Comparison of ENCODE assay signal across 8 cellular contexts in the genomic region with DNA sequence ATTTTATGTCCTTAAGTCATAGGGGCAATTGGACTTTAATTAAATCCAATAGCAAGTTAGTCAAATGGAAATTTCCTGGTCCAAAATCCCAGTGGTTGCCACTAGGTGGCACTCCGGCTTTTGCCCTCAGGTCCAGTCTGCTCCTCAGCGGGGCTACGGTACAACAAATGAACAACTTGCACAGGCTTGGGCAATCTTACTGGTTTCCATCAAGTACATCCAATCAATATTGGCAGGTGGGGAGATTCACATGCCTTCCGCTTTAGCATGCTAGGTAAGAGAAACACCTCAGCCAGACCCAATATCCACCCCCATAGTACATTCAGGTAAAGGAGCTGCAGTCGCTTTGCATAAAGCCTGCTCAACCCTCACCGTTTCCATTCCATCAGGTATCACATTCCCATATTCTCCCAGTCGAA. TPM values are rescaled to one million over a fixed set of nuclear protein-coding genes. Genes with fewer than 3 reads are reported as not detected.
DNase-seq lines count a peak whose midpoint lies in the region; ATAC-seq, FAIRE-seq and TF ChIP-seq lines count a peak whose summit lies in the region.

No MANE protein-coding gene starts in this region.

- H3K27me3 Mint-ChIP-seq in activated B cell treated with CpG ODN at 0.5 μM for 24 hours, result no peaks in the 10 kb centered on the region

- peaks cover 2% of the 10 kb centered on the region for H3K36me3 Mint-ChIP-seq in activated B cell treated with CpG ODN at 0.5 μM for 24 hours (ENCODE audit: low read depth)

- H3K4me3 ChIP-seq in cardiac fibroblast (replicated peaks in 1 of 2; ENCODE audit: low read depth in 2 of 2, low read length in 2 of 2), result no peak overlapping the region

- intact Hi-C loops in activated B cell treated with CpG ODN at 0.5 μM for 24 hours (cut with micrococcal nuclease) (loop anchor here (1.0 to 2.0 kb wide), 5 partner anchors 19 to 183 kb away; no protein-coding TSS in a partner anchor), left colon (cut with DNase I, micrococcal nuclease) (loop anchor here in 1 of 2 donors (5.0 to 10.0 kb wide), 2 partner anchors 47 to 134 kb away; no protein-coding TSS in a partner anchor)

- no peak for DNase-seq in GM12891 (ENCODE audit: insufficient read length, low spot score)
- peak; percentile 80 for DNase-seq in NCI-H2196 (lab: John Stamatoyannopoulos, UW; ENCODE audit: unreplicated experiment)
- peak; percentile 48 for DNase-seq in activated B cell treated with CpG ODN at 0.5 μM for 24 hours
- DNase-seq in cardiac fibroblast (ENCODE audit: low read depth in 2 of 2), result peak; percentile 88 to 89
- DNase-seq in left colon, result peak; percentile 74 to 85
- DNase-seq in stimulated activated CD4-positive, alpha-beta T cell treated with anti-CD3 and anti-CD28 coated beads, Interleukin-2, amount 100 ng/mL, for 4 hours (ENCODE audit: low read depth), result peak; percentile 67

- H3K27ac Mint-ChIP-seq in activated B cell treated with CpG ODN at 0.5 μM for 24 hours, result no peak overlapping the region

- H3K4me3 Mint-ChIP-seq in activated B cell treated with CpG ODN at 0.5 μM for 24 hours, result no peak overlapping the region

- CTCF ChIA-PET in activated B cell treated with CpG ODN at 0.5 μM for 24 hours (lab: Charles Lee), result interaction anchor here (0.7 to 3.1 kb wide), 12 partner anchors 9 to 203 kb away, joined by 3 to 13 read pairs (median 4); a partner anchor contains a TSS

- no peak for TF ChIP-seq POLR2A in GM12891 (IDR thresholded peaks at IDR 0.05; ENCODE audit: low read depth, low read length)

- ATAC-seq in activated B cell treated with CpG ODN at 0.5 μM for 24 hours (ENCODE audit: low read depth) (peak; percentile 87), left colon (peak; percentile 69), GM18867 (IDR thresholded peaks at IDR 0.05; ENCODE audit: unreplicated experiment) (no peak)

- TF ChIP-seq CTCF in activated B cell treated with CpG ODN at 0.5 μM for 24 hours (IDR thresholded peaks at IDR 0.05) (no peak), cardiac fibroblast (IDR thresholded peaks at IDR 0.05; ENCODE audit: low read depth, low read length) (peak; percentile 87)

- no peaks in the 10 kb centered on the region for H3K9me3 Mint-ChIP-seq in activated B cell treated with CpG ODN at 0.5 μM for 24 hours

- peaks cover 15% of the 10 kb centered on the region for H3K4me1 Mint-ChIP-seq in activated B cell treated with CpG ODN at 0.5 μM for 24 hours

- FAIRE-seq in A204.1 (lab: Jason Lieb, UNC), result peak; percentile 69
- peak; percentile 91 for FAIRE-seq in GM12891 (lab: Jason Lieb, UNC)

- POLR2A ChIA-PET in activated B cell treated with CpG ODN at 0.5 μM for 24 hours (lab: Charles Lee), result interaction anchor here (1.4 kb wide), 1 partner anchor 10 kb away, joined by 3 read pairs; no protein-coding TSS in a partner anchor

TF ChIP-seq in GM12891, 5 proteins besides CTCF, POLR2A, EP300 and RAD21:
- TF ChIP-seq POLR2AphosphoS5 (IDR thresholded peaks at IDR 0.05; ENCODE audit: low read depth, low read length), result no peak

RNA-seq across cellular contexts. Expression of a gene that starts 6.3 kb away (rescaled TPM):
- 11.9 TPM for polyA plus RNA-seq in GM12891 (2012; ENCODE audit: low read depth, missing spikeins)
- total RNA-seq in activated B cell treated with CpG ODN at 0.5 μM for 24 hours (7.6 and 9.1 TPM in 2 replicates), left colon (10 to 100 TPM in 1 of 2 donors, 1 to 10 TPM in 1; 8.3 to 12.9 TPM)

RNA-seq across cellular contexts. Expression of a gene that starts 14.4 kb away (rescaled TPM):
- 175 TPM for polyA plus RNA-seq in GM12891 (2012; ENCODE audit: low read depth, missing spikeins)
- 141 and 160 TPM in 2 replicates for total RNA-seq in activated B cell treated with CpG ODN at 0.5 μM for 24 hours
- total RNA-seq in left colon, result 100 to 1,000 TPM; 263 to 276 TPM

RNA-seq across cellular contexts. Expression of a gene that starts 14.4 kb away (rescaled TPM):
- 28.4 TPM for polyA plus RNA-seq in GM12891 (2012; ENCODE audit: low read depth, missing spikeins)
- total RNA-seq in activated B cell treated with CpG ODN at 0.5 μM for 24 hours (35.6 and 36.3 TPM in 2 replicates), left colon (10 to 100 TPM; 30.4 to 34.5 TPM)

RNA-seq across cellular contexts. Expression of a gene that starts 33.5 kb away (rescaled TPM):
- 139 TPM for polyA plus RNA-seq in GM12891 (2012; ENCODE audit: low read depth, missing spikeins)
- total RNA-seq in activated B cell treated with CpG ODN at 0.5 μM for 24 hours (88.0 and 89.7 TPM in 2 replicates), left colon (100 to 1,000 TPM; 139 to 141 TPM)

RNA-seq across cellular contexts. Expression of a gene that starts 39.8 kb away (rescaled TPM):
- polyA plus RNA-seq in GM12891 (2012; ENCODE audit: low read depth, missing spikeins), result 43.2 TPM
- total RNA-seq in activated B cell treated with CpG ODN at 0.5 μM for 24 hours (50.6 and 58.3 TPM in 2 replicates), left colon (10 to 100 TPM in 1 of 2 donors, 1 to 10 TPM in 1; 5.6 to 12.0 TPM)
